ENCODE assay signal across 1 cellular context in genomic region chr19:732325-733069, GRCh38.
TF ChIP-seq lines count a peak whose summit lies in the region.

No MANE protein-coding gene starts in this region.

TF ChIP-seq in H1, 55 proteins besides CTCF, POLR2A, EP300 and RAD21:
- TF ChIP-seq, protein P1, sequence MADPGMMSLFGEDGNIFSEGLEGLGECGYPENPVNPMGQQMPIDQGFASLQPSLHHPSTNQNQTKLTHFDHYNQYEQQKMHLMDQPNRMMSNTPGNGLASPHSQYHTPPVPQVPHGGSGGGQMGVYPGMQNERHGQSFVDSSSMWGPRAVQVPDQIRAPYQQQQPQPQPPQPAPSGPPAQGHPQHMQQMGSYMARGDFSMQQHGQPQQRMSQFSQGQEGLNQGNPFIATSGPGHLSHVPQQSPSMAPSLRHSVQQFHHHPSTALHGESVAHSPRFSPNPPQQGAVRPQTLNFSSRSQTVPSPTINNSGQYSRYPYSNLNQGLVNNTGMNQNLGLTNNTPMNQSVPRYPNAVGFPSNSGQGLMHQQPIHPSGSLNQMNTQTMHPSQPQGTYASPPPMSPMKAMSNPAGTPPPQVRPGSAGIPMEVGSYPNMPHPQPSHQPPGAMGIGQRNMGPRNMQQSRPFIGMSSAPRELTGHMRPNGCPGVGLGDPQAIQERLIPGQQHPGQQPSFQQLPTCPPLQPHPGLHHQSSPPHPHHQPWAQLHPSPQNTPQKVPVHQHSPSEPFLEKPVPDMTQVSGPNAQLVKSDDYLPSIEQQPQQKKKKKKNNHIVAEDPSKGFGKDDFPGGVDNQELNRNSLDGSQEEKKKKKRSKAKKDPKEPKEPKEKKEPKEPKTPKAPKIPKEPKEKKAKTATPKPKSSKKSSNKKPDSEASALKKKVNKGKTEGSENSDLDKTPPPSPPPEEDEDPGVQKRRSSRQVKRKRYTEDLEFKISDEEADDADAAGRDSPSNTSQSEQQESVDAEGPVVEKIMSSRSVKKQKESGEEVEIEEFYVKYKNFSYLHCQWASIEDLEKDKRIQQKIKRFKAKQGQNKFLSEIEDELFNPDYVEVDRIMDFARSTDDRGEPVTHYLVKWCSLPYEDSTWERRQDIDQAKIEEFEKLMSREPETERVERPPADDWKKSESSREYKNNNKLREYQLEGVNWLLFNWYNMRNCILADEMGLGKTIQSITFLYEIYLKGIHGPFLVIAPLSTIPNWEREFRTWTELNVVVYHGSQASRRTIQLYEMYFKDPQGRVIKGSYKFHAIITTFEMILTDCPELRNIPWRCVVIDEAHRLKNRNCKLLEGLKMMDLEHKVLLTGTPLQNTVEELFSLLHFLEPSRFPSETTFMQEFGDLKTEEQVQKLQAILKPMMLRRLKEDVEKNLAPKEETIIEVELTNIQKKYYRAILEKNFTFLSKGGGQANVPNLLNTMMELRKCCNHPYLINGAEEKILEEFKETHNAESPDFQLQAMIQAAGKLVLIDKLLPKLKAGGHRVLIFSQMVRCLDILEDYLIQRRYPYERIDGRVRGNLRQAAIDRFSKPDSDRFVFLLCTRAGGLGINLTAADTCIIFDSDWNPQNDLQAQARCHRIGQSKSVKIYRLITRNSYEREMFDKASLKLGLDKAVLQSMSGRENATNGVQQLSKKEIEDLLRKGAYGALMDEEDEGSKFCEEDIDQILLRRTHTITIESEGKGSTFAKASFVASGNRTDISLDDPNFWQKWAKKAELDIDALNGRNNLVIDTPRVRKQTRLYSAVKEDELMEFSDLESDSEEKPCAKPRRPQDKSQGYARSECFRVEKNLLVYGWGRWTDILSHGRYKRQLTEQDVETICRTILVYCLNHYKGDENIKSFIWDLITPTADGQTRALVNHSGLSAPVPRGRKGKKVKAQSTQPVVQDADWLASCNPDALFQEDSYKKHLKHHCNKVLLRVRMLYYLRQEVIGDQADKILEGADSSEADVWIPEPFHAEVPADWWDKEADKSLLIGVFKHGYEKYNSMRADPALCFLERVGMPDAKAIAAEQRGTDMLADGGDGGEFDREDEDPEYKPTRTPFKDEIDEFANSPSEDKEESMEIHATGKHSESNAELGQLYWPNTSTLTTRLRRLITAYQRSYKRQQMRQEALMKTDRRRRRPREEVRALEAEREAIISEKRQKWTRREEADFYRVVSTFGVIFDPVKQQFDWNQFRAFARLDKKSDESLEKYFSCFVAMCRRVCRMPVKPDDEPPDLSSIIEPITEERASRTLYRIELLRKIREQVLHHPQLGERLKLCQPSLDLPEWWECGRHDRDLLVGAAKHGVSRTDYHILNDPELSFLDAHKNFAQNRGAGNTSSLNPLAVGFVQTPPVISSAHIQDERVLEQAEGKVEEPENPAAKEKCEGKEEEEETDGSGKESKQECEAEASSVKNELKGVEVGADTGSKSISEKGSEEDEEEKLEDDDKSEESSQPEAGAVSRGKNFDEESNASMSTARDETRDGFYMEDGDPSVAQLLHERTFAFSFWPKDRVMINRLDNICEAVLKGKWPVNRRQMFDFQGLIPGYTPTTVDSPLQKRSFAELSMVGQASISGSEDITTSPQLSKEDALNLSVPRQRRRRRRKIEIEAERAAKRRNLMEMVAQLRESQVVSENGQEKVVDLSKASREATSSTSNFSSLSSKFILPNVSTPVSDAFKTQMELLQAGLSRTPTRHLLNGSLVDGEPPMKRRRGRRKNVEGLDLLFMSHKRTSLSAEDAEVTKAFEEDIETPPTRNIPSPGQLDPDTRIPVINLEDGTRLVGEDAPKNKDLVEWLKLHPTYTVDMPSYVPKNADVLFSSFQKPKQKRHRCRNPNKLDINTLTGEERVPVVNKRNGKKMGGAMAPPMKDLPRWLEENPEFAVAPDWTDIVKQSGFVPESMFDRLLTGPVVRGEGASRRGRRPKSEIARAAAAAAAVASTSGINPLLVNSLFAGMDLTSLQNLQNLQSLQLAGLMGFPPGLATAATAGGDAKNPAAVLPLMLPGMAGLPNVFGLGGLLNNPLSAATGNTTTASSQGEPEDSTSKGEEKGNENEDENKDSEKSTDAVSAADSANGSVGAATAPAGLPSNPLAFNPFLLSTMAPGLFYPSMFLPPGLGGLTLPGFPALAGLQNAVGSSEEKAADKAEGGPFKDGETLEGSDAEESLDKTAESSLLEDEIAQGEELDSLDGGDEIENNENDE (IDR thresholded peaks at IDR 0.05; ENCODE audit: insufficient replicate concordance, low read length), result no peak
- no peak for TF ChIP-seq SP4 (IDR thresholded peaks at IDR 0.05; ENCODE audit: low read length)
